ENCODE assay signal across 8 cellular contexts in the genomic region with DNA sequence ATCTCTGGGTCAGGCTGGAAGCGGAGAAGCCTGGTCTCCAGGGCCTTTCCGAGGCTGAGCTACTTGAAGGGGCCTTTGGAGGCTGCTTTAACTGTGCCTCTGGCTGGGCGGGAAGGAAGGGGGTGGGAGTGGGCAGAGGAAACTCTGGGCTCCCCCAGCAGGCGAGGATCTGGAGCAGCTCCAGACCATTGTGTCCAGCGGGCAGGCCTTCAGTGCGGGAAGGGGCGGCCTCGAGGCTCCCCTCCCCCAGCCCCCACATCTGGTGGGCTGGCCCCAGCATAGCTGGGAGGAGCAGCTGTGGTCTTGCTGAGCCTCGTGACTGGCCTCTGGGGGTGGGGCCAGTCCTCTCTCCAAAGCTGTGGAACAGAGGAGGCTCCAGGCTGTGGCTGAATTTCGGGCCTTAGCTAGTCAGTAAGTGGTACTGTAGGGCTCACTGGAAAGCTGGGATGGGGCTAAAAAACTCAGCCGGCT. TPM values are rescaled to one million over a fixed set of nuclear protein-coding genes. Genes with fewer than 3 reads are reported as not detected.
DNase-seq lines count a peak whose midpoint lies in the region; ATAC-seq and TF ChIP-seq lines count a peak whose summit lies in the region.

No MANE protein-coding gene starts in this region.

- H3K4me3 ChIP-seq in esophagus squamous epithelium: peak overlapping the region in 3 of 4 donors; percentile 60 to 90 (median 76)
- H3K4me3 ChIP-seq in MM.1S (ENCODE audit: low read length): no peak overlapping the region

- no peak for ATAC-seq in GM21576 (IDR thresholded peaks at IDR 0.05; ENCODE audit: unreplicated experiment)

- no peak overlapping the region for H2AFZ ChIP-seq in MM.1S (ENCODE audit: low read length)

- no peaks in the 10 kb centered on the region for H3K9me3 ChIP-seq in esophagus squamous epithelium
- H3K9me3 ChIP-seq in MM.1S (replicated peaks; ENCODE audit: insufficient read depth, low read length): no peaks in the 10 kb centered on the region

- peaks cover 0 to 27% (median 3%) of the 10 kb centered on the region in 4 donors for H3K27me3 ChIP-seq in esophagus squamous epithelium
- peaks cover 84% of the 10 kb centered on the region for H3K27me3 ChIP-seq in MM.1S (replicated peaks; ENCODE audit: insufficient read depth, low read length)

- no peak overlapping the region for H3K4me2 ChIP-seq in MM.1S (ENCODE audit: low read depth, low read length)

- no peaks in the 10 kb centered on the region for H3K79me2 ChIP-seq in MM.1S (ENCODE audit: low read length)

- DNase-seq in OCI-M1 (lab: John Stamatoyannopoulos, UW): peak; percentile 86
- DNase-seq in esophagus squamous epithelium (lab: John Stamatoyannopoulos, UW): no peak
- peak; percentile 93 for DNase-seq in myocyte (ENCODE audit: low read depth)
- DNase-seq in NCI-H1105 treated with DMSO at 0.1 percent for 48 hours (lab: John Stamatoyannopoulos, UW): no peak
- no peak for DNase-seq in NK-92 treated with Interleukin-12 subunit alpha and Interleukin-12 subunit beta, amount 100 ng/mL, for 24 hours (lab: John Stamatoyannopoulos, UW)
- no peak for DNase-seq in MM.1S

- intact Hi-C loops in esophagus squamous epithelium (cut with DNase I): no loop called here

- no peaks in the 10 kb centered on the region for H3K9me2 ChIP-seq in MM.1S (replicated peaks; ENCODE audit: insufficient read depth, low read length)

- H3K36me3 ChIP-seq in esophagus squamous epithelium (peaks cover 0 to 39% (median 0%) of the 10 kb centered on the region in 3 donors), MM.1S (replicated peaks; ENCODE audit: insufficient read depth, low read length) (no peaks in the 10 kb centered on the region)

- peak in 2 of 4 donors; percentile 12 to 19 for TF ChIP-seq POLR2A in esophagus squamous epithelium (IDR thresholded peaks at IDR 0.05)

- WGBS in esophagus squamous epithelium, 2 donors: 19 to 66% methylated on average over 4 to 5 of the region's 11 CpGs

- TF ChIP-seq CTCF in 22Rv1 (IDR thresholded peaks at IDR 0.05) (no peak), esophagus squamous epithelium (IDR thresholded peaks at IDR 0.05) (no peak), MM.1S (IDR thresholded peaks at IDR 0.05; ENCODE audit: low read length) (no peak)

- H3K27ac ChIP-seq in 22Rv1: peak overlapping the region; percentile 27; the same call in 1 of the 2 replicates
- H3K27ac ChIP-seq in esophagus squamous epithelium: peak overlapping the region; percentile 79 to 96 (median 91)
- H3K27ac ChIP-seq in MM.1S (ENCODE audit: low read length): no peak overlapping the region

- H4K20me1 ChIP-seq in MM.1S (ENCODE audit: insufficient read depth, low read length): no peaks in the 10 kb centered on the region

- H3K4me1 ChIP-seq in esophagus squamous epithelium (peaks cover 11 to 74% (median 18%) of the 10 kb centered on the region in 3 donors), MM.1S (ENCODE audit: low read length) (no peaks in the 10 kb centered on the region)

- H3K9ac ChIP-seq in MM.1S (ENCODE audit: low read length): no peak overlapping the region

- no peaks in the 10 kb centered on the region for H3F3A ChIP-seq in MM.1S (ENCODE audit: insufficient read depth, low read length)

RNA-seq across cellular contexts. Expression of gene TAMALIN, which starts 3.4 kb away (rescaled TPM):
- total RNA-seq in esophagus squamous epithelium: 10 to 100 TPM in 1 of 4 donors, 1 to 10 TPM in 3; 1.7 to 10.7 (median 3.6) TPM
- total RNA-seq in myocyte: 64.9 and 96.8 TPM in 2 replicates
- 247 TPM for polyA plus RNA-seq in myocyte (2012)

RNA-seq across cellular contexts. Expression of gene NR4A1, which starts 41.1 kb away (rescaled TPM):
- total RNA-seq in esophagus squamous epithelium (10 to 100 TPM in 1 of 4 donors, 1 to 10 TPM in 3; 3.4 to 12.6 (median 5.6) TPM), myocyte (3.4 and 5.5 TPM in 2 replicates)
- polyA plus RNA-seq in myocyte (2012): 2.7 TPM

RNA-seq across cellular contexts. Expression of gene ACVR1B, which starts 58.7 kb away (rescaled TPM):
- total RNA-seq in esophagus squamous epithelium (10 to 100 TPM; 11.4 to 31.7 (median 16.8) TPM), myocyte (8.1 and 9.6 TPM in 2 replicates)
- polyA plus RNA-seq in myocyte (2012): 14.2 TPM

RNA-seq across cellular contexts. Expression of gene ATG101, which starts 59.6 kb away (rescaled TPM):
- total RNA-seq in esophagus squamous epithelium (10 to 100 TPM; 36.7 to 54.7 (median 40.4) TPM), myocyte (93.8 and 105 TPM in 2 replicates)
- polyA plus RNA-seq in myocyte (2012): 152 TPM

Comparison
In these comparisons a context has a peak if more than half of its experiments do, and no peak if none do; other contexts are left out.
1. DNase-seq: peak in OCI-M1 (single experiment) and myocyte (single experiment); none in esophagus squamous epithelium (single experiment), NCI-H1105 treated with DMSO at 0.1 percent for 48 hours (single experiment), NK-92 treated with Interleukin-12 subunit alpha and Interleukin-12 subunit beta, amount 100 ng/mL, for 24 hours (single experiment) and MM.1S (single experiment).